Comparison of ENCODE assay signal across 1 cellular context in genomic region chr19:35642798-35643254, GRCh38.
TF ChIP-seq lines count a peak whose summit lies in the region.

No MANE protein-coding gene starts in this region.

TF ChIP-seq in endothelial cell of umbilical vein, 7 proteins besides CTCF, POLR2A, EP300 and RAD21:
- TF ChIP-seq EZH2 (IDR thresholded peaks at IDR 0.05; ENCODE audit: borderline replicate concordance, low read depth, low read length, severe bottlenecking): no peak
- no peak for TF ChIP-seq GATA2 (IDR thresholded peaks at IDR 0.05; ENCODE audit: insufficient read depth, insufficient read length, low read depth, low read length)
- TF ChIP-seq MYC (IDR thresholded peaks at IDR 0.05; ENCODE audit: low read depth, low read length): no peak
- no peak for TF ChIP-seq MAX (IDR thresholded peaks at IDR 0.05; ENCODE audit: insufficient read depth, insufficient read length)
- no peak for TF ChIP-seq POLR2AphosphoS5 (IDR thresholded peaks at IDR 0.05; ENCODE audit: insufficient read depth, low read depth, low read length)
- no peak for TF ChIP-seq JUN (IDR thresholded peaks at IDR 0.05; ENCODE audit: borderline replicate concordance, insufficient read depth, insufficient read length, low read depth)
- TF ChIP-seq FOS (IDR thresholded peaks at IDR 0.05; ENCODE audit: borderline replicate concordance, insufficient read depth, low read length): no peak
TF ChIP-seq in endothelial cell of umbilical vein: peak in this region for 0.
